In the genomic region with DNA sequence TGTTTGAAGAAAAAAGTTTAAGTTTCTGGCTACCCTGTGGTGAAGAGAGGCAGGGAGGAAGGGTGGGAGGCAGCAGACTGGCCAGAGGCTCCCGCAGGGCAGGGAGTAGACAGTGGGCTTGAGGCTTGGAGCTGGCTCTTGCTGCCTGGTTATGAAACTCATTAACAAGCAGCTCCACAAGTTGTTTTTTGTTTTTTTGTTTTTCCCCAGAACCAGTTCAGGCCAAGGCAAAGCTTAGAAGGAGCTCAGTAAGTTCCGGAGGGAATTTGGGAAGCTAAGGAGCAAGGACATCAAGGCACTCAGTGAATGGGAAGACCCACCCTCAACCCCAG, we compare ENCODE assay signal across 12 cellular contexts. TPM values are rescaled to one million over a fixed set of nuclear protein-coding genes. Genes with fewer than 3 reads are reported as not detected.
A peak's percentile ranks its signal among the peaks of the same experiment; 100 is the strongest.
DNase-seq lines count a peak whose midpoint lies in the region; ATAC-seq and TF ChIP-seq lines count a peak whose summit lies in the region.
"Had no signal": no experiment of that assay in that cellular context is flagged by ENCODE, and none has a peak within 500 bp of the region (broad histone marks: within the 10 kb centered on the region; RNA-seq: fewer than 3 reads in every experiment).

No MANE protein-coding gene starts in this region.

- peak overlapping the region; percentile 46 for H3K27ac Mint-ChIP-seq in neural progenitor cell

- peaks cover 87% of the 10 kb centered on the region for H4K20me1 ChIP-seq in neural progenitor cell (ENCODE audit: low read depth)

- H3K27ac ChIP-seq in angular gyrus (ENCODE audit: low read depth, low read length) = peak overlapping the region; percentile 64
- peak overlapping the region in 8 of 10 donors; percentile 47 to 91 (median 73) for H3K27ac ChIP-seq in heart right ventricle
- H3K27ac ChIP-seq in neural progenitor cell = no peak overlapping the region
- peak overlapping the region; percentile 41 to 90 (median 72) for H3K27ac ChIP-seq in upper lobe of left lung
- H3K27ac ChIP-seq: neutrophil had no signal

- 40 to 61% methylated on average over 2 of the region's 2 CpGs for WGBS in heart right ventricle, 2 donors
- 40 to 59% methylated on average over 2 of the region's 2 CpGs for WGBS in upper lobe of left lung, 2 donors

- peaks cover 0 to 69% (median 8%) of the 10 kb centered on the region in 7 donors for H3K27me3 ChIP-seq in heart right ventricle
- H3K27me3 ChIP-seq in neural progenitor cell = peaks cover 58% of the 10 kb centered on the region
- peaks cover 0 to 29% (median 22%) of the 10 kb centered on the region in 4 donors for H3K27me3 ChIP-seq in upper lobe of left lung
- H3K27me3 ChIP-seq: breast epithelium had no signal

- H3K9me3 Mint-ChIP-seq in neural progenitor cell = no peaks in the 10 kb centered on the region

- no peak for TF ChIP-seq EP300 in upper lobe of left lung (IDR thresholded peaks at IDR 0.05)

- peak in 6 of 8 donors; percentile 1 to 25 (median 10) for ATAC-seq in heart right ventricle
- peak in 1 of 2 donors; percentile 9 for ATAC-seq in upper lobe of left lung (ENCODE audit: low FRiP score in 2 of 2)
- no peak for ATAC-seq in HG02938 (IDR thresholded peaks at IDR 0.05; ENCODE audit: unreplicated experiment)

- peaks cover 44% of the 10 kb centered on the region for H3F3A ChIP-seq in neural progenitor cell (ENCODE audit: low read depth)

- H3K9ac ChIP-seq in neural progenitor cell = no peak overlapping the region

- peaks cover 41% of the 10 kb centered on the region for H3K79me2 ChIP-seq in neural progenitor cell (ENCODE audit: low read depth)

- H3K27me3 Mint-ChIP-seq in neural progenitor cell (ENCODE audit: insufficient read depth, low read depth) = peaks cover 27% of the 10 kb centered on the region

- peaks cover 40% of the 10 kb centered on the region for H3K36me3 Mint-ChIP-seq in neural progenitor cell

- TF ChIP-seq POLR2A in upper lobe of left lung (IDR thresholded peaks at IDR 0.05) = no peak

- H3K36me3 ChIP-seq in heart right ventricle = peaks cover 0 to 48% (median 13%) of the 10 kb centered on the region in 9 donors
- peaks cover 8% of the 10 kb centered on the region for H3K36me3 ChIP-seq in neural progenitor cell
- peaks cover 0 to 36% (median 10%) of the 10 kb centered on the region in 4 donors for H3K36me3 ChIP-seq in upper lobe of left lung
- H3K36me3 ChIP-seq: breast epithelium, neutrophil had no signal

- H3K4me1 ChIP-seq in heart right ventricle (peaks cover 7 to 56% (median 53%) of the 10 kb centered on the region in 9 donors), neural progenitor cell (peaks cover 32% of the 10 kb centered on the region), upper lobe of left lung (peaks cover 30 to 66% (median 51%) of the 10 kb centered on the region in 4 donors)

- peak overlapping the region in 5 of 10 donors; percentile 6 to 85 (median 74) for H3K4me3 ChIP-seq in heart right ventricle
- peak overlapping the region; percentile 94 for H3K4me3 ChIP-seq in neural progenitor cell
- no peak overlapping the region for H3K4me3 ChIP-seq in upper lobe of left lung
- H3K4me3 ChIP-seq: K562 had no signal

- no peak for TF ChIP-seq CTCF in heart right ventricle (IDR thresholded peaks at IDR 0.05)
- no peak for TF ChIP-seq CTCF in neural progenitor cell (IDR thresholded peaks at IDR 0.05)
- no peak for TF ChIP-seq CTCF in upper lobe of left lung (IDR thresholded peaks at IDR 0.05)

- peaks cover 42% of the 10 kb centered on the region for H3K4me1 Mint-ChIP-seq in neural progenitor cell

- DNase-seq in heart right ventricle = no peak
- no peak for DNase-seq in neural progenitor cell (ENCODE audit: low spot score)
- DNase-seq in upper lobe of left lung = no peak
- no peak for DNase-seq in activated naive CD4-positive, alpha-beta T cell treated with Interleukin-2 at 50 U/mL for 16 hours
- DNase-seq in NCI-H1092 (lab: John Stamatoyannopoulos, UW) = no peak
- DNase-seq: activated gamma-delta T cell treated with Interleukin-2 at 50 U/mL for 16 hours, kidney glomerular epithelial cell had no signal

- no peak overlapping the region for H2AFZ ChIP-seq in neural progenitor cell (replicated peaks)

- peak overlapping the region; percentile 89 for H3K4me3 Mint-ChIP-seq in neural progenitor cell

- H3K4me2 ChIP-seq in neural progenitor cell = peak overlapping the region; percentile 100

- intact Hi-C loops in heart right ventricle (cut with DNase I) = loop anchor here in 3 of 10 donors (2.0 to 5.0 kb wide), 4 partner anchors 120 to 320 kb away; no protein-coding TSS in a partner anchor

- H3K9me3 ChIP-seq in heart right ventricle (no peaks in the 10 kb centered on the region), neural progenitor cell (ENCODE audit: low read depth) (no peaks in the 10 kb centered on the region), upper lobe of left lung (no peaks in the 10 kb centered on the region)
- H3K9me3 ChIP-seq: breast epithelium, neutrophil had no signal

RNA-seq across cellular contexts. Expression of a gene that starts 4.0 kb away (rescaled TPM):
- total RNA-seq in heart right ventricle (10 to 100 TPM in 4 of 10 donors, 1 to 10 TPM in 6; 5.4 to 22.0 (median 8.7) TPM), neural progenitor cell (ENCODE audit: low replicate concordance) (35.9 and 91.8 TPM in 2 replicates), upper lobe of left lung (10 to 100 TPM in 3 of 6 donors, 1 to 10 TPM in 3; 3.8 to 20.1 (median 10.2) TPM)
- polyA plus RNA-seq in heart right ventricle = 10 to 100 TPM in 1 of 2 donors, 1 to 10 TPM in 1; 2.6 to 27.2 TPM
- total RNA-seq: K562 had no signal
- polyA plus RNA-seq: K562 had no signal

RNA-seq across cellular contexts. Expression of a gene that starts 19.7 kb away (rescaled TPM):
- total RNA-seq in heart right ventricle (10 to 100 TPM; 16.0 to 31.0 (median 25.4) TPM), neural progenitor cell (ENCODE audit: low replicate concordance) (19.7 and 20.3 TPM in 2 replicates), upper lobe of left lung (10 to 100 TPM; 20.1 to 51.3 (median 28.3) TPM)
- polyA plus RNA-seq in heart right ventricle = 1 to 10 TPM; 7.7 to 9.9 TPM
